Comparison of ENCODE assay signal across 1 cellular context in genomic region chr15:96337354-96337990, GRCh38.
TF ChIP-seq lines count a peak whose summit lies in the region.

No MANE protein-coding gene starts in this region.

TF ChIP-seq in endothelial cell of umbilical vein, 7 proteins besides CTCF, POLR2A, EP300 and RAD21:
- no peak for TF ChIP-seq FOS (IDR thresholded peaks at IDR 0.05; ENCODE audit: borderline replicate concordance, insufficient read depth, low read length)
- no peak for TF ChIP-seq MAX (IDR thresholded peaks at IDR 0.05; ENCODE audit: insufficient read depth, insufficient read length)
- TF ChIP-seq EZH2 (IDR thresholded peaks at IDR 0.05; ENCODE audit: borderline replicate concordance, low read depth, low read length, severe bottlenecking) = no peak
